13 cellular contexts compared by ENCODE assay signal in the genomic region with DNA sequence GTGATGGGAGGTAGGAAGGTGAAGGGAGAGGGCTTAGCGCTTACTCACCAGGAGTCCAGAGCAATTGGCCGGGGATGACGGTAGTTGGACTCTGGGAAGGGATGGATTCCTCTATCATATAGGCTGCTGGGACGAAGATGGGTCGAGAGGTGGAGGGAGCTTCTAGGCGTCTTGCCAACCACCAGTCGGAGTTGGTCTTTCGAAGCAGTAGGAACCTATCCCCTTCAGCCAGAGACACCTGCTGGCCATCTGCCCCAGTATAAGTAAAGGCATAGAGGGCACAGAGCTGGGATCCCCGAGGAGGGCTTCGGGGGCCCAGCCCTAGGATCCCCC. TPM values are rescaled to one million over a fixed set of nuclear protein-coding genes. Genes with fewer than 3 reads are reported as not detected.
DNase-seq lines count a peak whose midpoint lies in the region; TF ChIP-seq lines count a peak whose summit lies in the region.
"Had no signal": no experiment of that assay in that cellular context is flagged by ENCODE, and none has a peak within 500 bp of the region (broad histone marks: within the 10 kb centered on the region; RNA-seq: fewer than 3 reads in every experiment).

No MANE protein-coding gene starts in this region.

- peak overlapping the region; percentile 98 for H3K4me2 ChIP-seq in DOHH2 (ENCODE audit: low read length)
- H3K4me2 ChIP-seq in Loucy (ENCODE audit: low read depth, low read length, poor library complexity, severe bottlenecking): peak overlapping the region; percentile 90

- no peak overlapping the region for H2AFZ ChIP-seq in Loucy (ENCODE audit: low read length)
- H2AFZ ChIP-seq: GM23248 had no signal

- H3K9me3 ChIP-seq in DOHH2 (ENCODE audit: control insufficient read depth, insufficient read depth, low read length) (no peaks in the 10 kb centered on the region), Loucy (ENCODE audit: insufficient read depth, low read depth, low read length) (no peaks in the 10 kb centered on the region), duodenal mucosa (ENCODE audit: control insufficient read depth in 1 of 2, low read length in 2 of 2) (no peaks in the 10 kb centered on the region), skeletal muscle tissue (ENCODE audit: control insufficient read depth in 3 of 3, low read length in 3 of 3) (no peaks in the 10 kb centered on the region)
- H3K9me3 ChIP-seq: psoas muscle had no signal

- H4K20me1 ChIP-seq in DOHH2 (ENCODE audit: control insufficient read depth, insufficient read depth, low read depth, low read length) (no peaks in the 10 kb centered on the region), Loucy (ENCODE audit: insufficient read depth, low read length, poor library complexity, severe bottlenecking) (no peaks in the 10 kb centered on the region)

- H3K4me3 ChIP-seq in DOHH2 (ENCODE audit: low read length) (peak overlapping the region; percentile 90), Loucy (ENCODE audit: low read length, poor library complexity, severe bottlenecking) (peak overlapping the region; percentile 79), duodenal mucosa (ENCODE audit: low read depth in 1 of 2, low read length in 2 of 2) (peak overlapping the region; percentile 41 to 54), skeletal muscle tissue (ENCODE audit: low read length in 3 of 3) (no peak overlapping the region)
- H3K4me3 ChIP-seq: GM23248, psoas muscle had no signal

- H3K9ac ChIP-seq in Loucy (ENCODE audit: low read depth, low read length, poor library complexity, severe bottlenecking) (peak overlapping the region; percentile 86), duodenal mucosa (ENCODE audit: low read depth in 1 of 2, low read length in 2 of 2) (peak overlapping the region; percentile 45 to 48), skeletal muscle tissue (ENCODE audit: low read depth in 1 of 3, low read length in 3 of 3) (no peak overlapping the region)
- H3K9ac ChIP-seq: GM23248 had no signal

- H3F3A ChIP-seq in DOHH2 (ENCODE audit: control insufficient read depth, insufficient read depth): peaks cover 18% of the 10 kb centered on the region
- H3F3A ChIP-seq in Loucy (ENCODE audit: low read depth): peaks cover 8% of the 10 kb centered on the region; the same call in 1 of the 2 replicates

- DNase-seq in NCI-H1417 (lab: John Stamatoyannopoulos, UW) (no peak), GM13976 (ENCODE audit: low spot score) (no peak)
- DNase-seq in stimulated activated naive CD4-positive, alpha-beta T cell treated with Interleukin-2 at 50 U/mL for 16 hours (lab: John Stamatoyannopoulos, UW): no peak
- DNase-seq: brain microvascular endothelial cell, DMS153, GM23248, KG1, kidney, psoas muscle had no signal

- no peaks in the 10 kb centered on the region for H3K27me3 ChIP-seq in DOHH2 (ENCODE audit: control insufficient read depth, low read length)
- no peaks in the 10 kb centered on the region for H3K27me3 ChIP-seq in Loucy (ENCODE audit: insufficient read depth, low read length, poor library complexity, severe bottlenecking)
- H3K27me3 ChIP-seq in duodenal mucosa (ENCODE audit: control insufficient read depth in 1 of 2, insufficient read depth in 2 of 2, low read length in 2 of 2): peaks cover 10 to 34% of the 10 kb centered on the region in 2 donors
- peaks cover 34 to 51% (median 39%) of the 10 kb centered on the region in 3 donors for H3K27me3 ChIP-seq in skeletal muscle tissue (ENCODE audit: control insufficient read depth in 3 of 3, insufficient read depth in 3 of 3, low read length in 3 of 3)

- H3K4me1 ChIP-seq in DOHH2 (ENCODE audit: control insufficient read depth, low read length): peaks cover 67% of the 10 kb centered on the region
- peaks cover 64% of the 10 kb centered on the region for H3K4me1 ChIP-seq in Loucy (ENCODE audit: insufficient read depth, low read length, poor library complexity, severe bottlenecking)
- peaks cover 25 to 36% of the 10 kb centered on the region in 2 donors for H3K4me1 ChIP-seq in duodenal mucosa (ENCODE audit: control insufficient read depth in 1 of 2, insufficient read depth in 2 of 2, low read length in 2 of 2)
- peaks cover 10 to 16% (median 13%) of the 10 kb centered on the region in 3 donors for H3K4me1 ChIP-seq in skeletal muscle tissue (ENCODE audit: control insufficient read depth in 3 of 3, insufficient read depth in 3 of 3, low read length in 3 of 3)

- peak overlapping the region; percentile 97 for H3K27ac ChIP-seq in DOHH2 (ENCODE audit: low read depth, low read length)
- H3K27ac ChIP-seq in duodenal mucosa (ENCODE audit: low read depth, low read length): peak overlapping the region; percentile 60
- H3K27ac ChIP-seq in skeletal muscle tissue (ENCODE audit: low read depth, low read length): peak overlapping the region; percentile 40
- H3K27ac ChIP-seq: brain microvascular endothelial cell, GM23248, psoas muscle had no signal

- in situ Hi-C loops in GM13976 (cut with MboI; ENCODE audit: low sequenced_read_pairs, unreplicated experiment): no loop called here

- H3K9me2 ChIP-seq in DOHH2 (replicated peaks; ENCODE audit: control insufficient read depth, low read length): no peaks in the 10 kb centered on the region
- H3K9me2 ChIP-seq in Loucy (replicated peaks; ENCODE audit: low read depth, low read length): no peaks in the 10 kb centered on the region

- H3K79me2 ChIP-seq in DOHH2 (ENCODE audit: control insufficient read depth, low read length): peaks cover 24% of the 10 kb centered on the region
- peaks cover 50% of the 10 kb centered on the region for H3K79me2 ChIP-seq in Loucy (ENCODE audit: insufficient read depth, low read length)

- TF ChIP-seq CTCF in DOHH2 (IDR thresholded peaks at IDR 0.05; ENCODE audit: low read depth, low read length, poor library complexity, severe bottlenecking) (peak; percentile 30), Loucy (conservative IDR thresholded peaks at IDR 0.05; ENCODE audit: low read length) (no peak; the same call in 1 of the 2 replicates), GM13976 (IDR thresholded peaks at IDR 0.05; ENCODE audit: borderline replicate concordance, control extremely low read depth, extremely low read depth, insufficient read depth, missing control alignments) (no peak)

- H3K36me3 ChIP-seq in DOHH2 (ENCODE audit: control insufficient read depth, low read length): peaks cover 23% of the 10 kb centered on the region
- peaks cover 3% of the 10 kb centered on the region; the same call in 1 of the 2 replicates for H3K36me3 ChIP-seq in Loucy (ENCODE audit: insufficient read depth, low read length)
- peaks cover 0 to 8% of the 10 kb centered on the region in 2 donors for H3K36me3 ChIP-seq in duodenal mucosa (ENCODE audit: control insufficient read depth in 1 of 2, insufficient read depth in 2 of 2, low read length in 2 of 2)
- no peaks in the 10 kb centered on the region for H3K36me3 ChIP-seq in skeletal muscle tissue (ENCODE audit: control insufficient read depth in 3 of 3, insufficient read depth in 3 of 3, low read length in 3 of 3)
- H3K36me3 ChIP-seq: brain microvascular endothelial cell had no signal

RNA-seq across cellular contexts. Expression of a gene that starts 0.7 kb away (rescaled TPM):
- 5.2 TPM for total RNA-seq in skeletal muscle tissue

RNA-seq across cellular contexts. Expression of a gene that starts 8.9 kb away (rescaled TPM):
- 68.4 TPM for total RNA-seq in skeletal muscle tissue

RNA-seq across cellular contexts. Expression of a gene that starts 19.4 kb away (rescaled TPM):
- 5.2 TPM for total RNA-seq in skeletal muscle tissue

RNA-seq across cellular contexts. Expression of a gene that starts 23.9 kb away (rescaled TPM):
- total RNA-seq in skeletal muscle tissue: 1.0 TPM

RNA-seq across cellular contexts. Expression of a gene that starts 41.3 kb away (rescaled TPM):
- total RNA-seq in skeletal muscle tissue: 11.5 TPM

Comparison
In these comparisons a context has a peak if more than half of its experiments do, and no peak if none do; other contexts are left out.
1. H3K27ac ChIP-seq: peak in every context shown above with its lines; median percentile 97 in DOHH2; 60 in duodenal mucosa; 40 in skeletal muscle tissue.
2. H3K4me3 ChIP-seq: peak in DOHH2 (single experiment), Loucy (single experiment) and duodenal mucosa (2 of 2); none in skeletal muscle tissue (0 of 3).
3. H3K9ac ChIP-seq: peak in Loucy (single experiment) and duodenal mucosa (2 of 2); none in skeletal muscle tissue (0 of 3).